17 cellular contexts compared by ENCODE assay signal in genomic region chr14:22337938-22338337, GRCh38.
DNase-seq lines count a peak whose midpoint lies in the region; TF ChIP-seq lines count a peak whose summit lies in the region.
"Had no signal": no experiment of that assay in that cellular context is flagged by ENCODE, and none has a peak within 500 bp of the region (broad histone marks: within the 10 kb centered on the region; RNA-seq: fewer than 3 reads in every experiment).

No MANE protein-coding gene starts in this region.

- no peak overlapping the region for H3K4me3 Mint-ChIP-seq in neural progenitor cell
- no peak overlapping the region for H3K4me3 Mint-ChIP-seq in Calu3 (ENCODE audit: low read depth, unreplicated experiment)
- H3K4me3 Mint-ChIP-seq in chondrocyte (ENCODE audit: unreplicated experiment): no peak overlapping the region
- no peak overlapping the region for H3K4me3 Mint-ChIP-seq in osteocyte (ENCODE audit: unreplicated experiment)

- H3F3A ChIP-seq in neural progenitor cell (ENCODE audit: low read depth): no peaks in the 10 kb centered on the region

- H3K36me3 ChIP-seq in Peyer's patch (no peaks in the 10 kb centered on the region), colonic mucosa (no peaks in the 10 kb centered on the region), neural progenitor cell (no peaks in the 10 kb centered on the region), thyroid gland (no peaks in the 10 kb centered on the region)

- H3K27ac Mint-ChIP-seq in neural progenitor cell: peak overlapping the region; percentile 14
- H3K27ac Mint-ChIP-seq in Calu3 (ENCODE audit: unreplicated experiment): no peak overlapping the region
- H3K27ac Mint-ChIP-seq in chondrocyte (ENCODE audit: unreplicated experiment): no peak overlapping the region
- H3K27ac Mint-ChIP-seq in osteocyte (ENCODE audit: unreplicated experiment): no peak overlapping the region

- TF ChIP-seq CTCF in Peyer's patch (IDR thresholded peaks at IDR 0.05) (no peak), colonic mucosa (IDR thresholded peaks at IDR 0.05) (no peak), neural progenitor cell (IDR thresholded peaks at IDR 0.05) (no peak), thyroid gland (IDR thresholded peaks at IDR 0.05) (no peak), Calu3 (IDR thresholded peaks at IDR 0.05; ENCODE audit: unreplicated experiment) (no peak), chondrocyte (IDR thresholded peaks at IDR 0.05) (no peak), osteocyte (IDR thresholded peaks at IDR 0.05) (no peak)

- H3K9me3 Mint-ChIP-seq in neural progenitor cell (no peaks in the 10 kb centered on the region), Calu3 (ENCODE audit: low read depth, unreplicated experiment) (no peaks in the 10 kb centered on the region), chondrocyte (ENCODE audit: low read depth) (no peaks in the 10 kb centered on the region), osteocyte (ENCODE audit: unreplicated experiment) (no peaks in the 10 kb centered on the region)

- H3K4me1 ChIP-seq in Peyer's patch (peaks cover 0 to 17% (median 0%) of the 10 kb centered on the region in 4 donors), colonic mucosa (no peaks in the 10 kb centered on the region), neural progenitor cell (peaks cover 8% of the 10 kb centered on the region), thyroid gland (peaks cover 16 to 23% of the 10 kb centered on the region in 2 donors)

- no peaks in the 10 kb centered on the region for H3K27me3 ChIP-seq in Peyer's patch
- H3K27me3 ChIP-seq in colonic mucosa: no peaks in the 10 kb centered on the region
- no peaks in the 10 kb centered on the region for H3K27me3 ChIP-seq in neural progenitor cell
- no peaks in the 10 kb centered on the region for H3K27me3 ChIP-seq in thyroid gland

- WGBS in thyroid gland, 2 donors: 77 to 81% methylated on average over 3 of the region's 3 CpGs

- H3K9ac ChIP-seq in colonic mucosa (ENCODE audit: low read depth in 2 of 2, low read length in 2 of 2): no peak overlapping the region
- no peak overlapping the region for H3K9ac ChIP-seq in neural progenitor cell
- H3K9ac ChIP-seq: GM23248 had no signal

- H2AFZ ChIP-seq in neural progenitor cell (replicated peaks): no peak overlapping the region
- H2AFZ ChIP-seq: GM23248 had no signal

- H3K9me3 ChIP-seq in Peyer's patch: no peaks in the 10 kb centered on the region
- no peaks in the 10 kb centered on the region for H3K9me3 ChIP-seq in colonic mucosa
- no peaks in the 10 kb centered on the region for H3K9me3 ChIP-seq in neural progenitor cell (ENCODE audit: low read depth)
- no peaks in the 10 kb centered on the region for H3K9me3 ChIP-seq in thyroid gland
- H3K9me3 ChIP-seq: A549 had no signal

- H4K20me1 ChIP-seq in neural progenitor cell (ENCODE audit: low read depth): no peaks in the 10 kb centered on the region

- DNase-seq in Peyer's patch (no peak), colonic mucosa (no peak), neural progenitor cell (ENCODE audit: low spot score) (no peak), thyroid gland (no peak), HuH-7 (ENCODE audit: low spot score) (no peak), Calu3 (no peak), chondrocyte (ENCODE audit: low spot score) (no peak), osteocyte (ENCODE audit: extremely low spot score, unreplicated experiment) (no peak)
- DNase-seq: GF-D8, GM23248, NCI-H1417 treated with DMSO at 0.1 percent for 48 hours, NCI-H2029, NCI-H510A, NCI-H774 had no signal

- H3K79me2 ChIP-seq in neural progenitor cell (ENCODE audit: low read depth): no peaks in the 10 kb centered on the region

- H3K4me3 ChIP-seq in Peyer's patch (no peak overlapping the region), colonic mucosa (no peak overlapping the region), neural progenitor cell (no peak overlapping the region), thyroid gland (replicated peaks in 1 of 3) (no peak overlapping the region)
- H3K4me3 ChIP-seq: A549, GM23248 had no signal

- intact Hi-C loops in colonic mucosa (cut with DNase I) (no loop called here), thyroid gland (cut with DNase I) (no loop called here), Calu3 (cut with micrococcal nuclease; ENCODE audit: unreplicated experiment) (no loop called here)

- H3K4me1 Mint-ChIP-seq in neural progenitor cell (peaks cover 9% of the 10 kb centered on the region), Calu3 (ENCODE audit: low read depth, unreplicated experiment) (peaks cover 26% of the 10 kb centered on the region), chondrocyte (ENCODE audit: low read depth) (peaks cover 15% of the 10 kb centered on the region), osteocyte (ENCODE audit: unreplicated experiment) (peaks cover 12% of the 10 kb centered on the region)

- H3K27ac ChIP-seq in Peyer's patch (peak overlapping the region in 3 of 4 donors; percentile 5 to 51 (median 36)), colonic mucosa (peak overlapping the region; percentile 53), neural progenitor cell (no peak overlapping the region), thyroid gland (peak overlapping the region in 2 of 3 donors; percentile 42 to 55)
- H3K27ac ChIP-seq: A549, C4-2B, GM23248, HL-60 had no signal

- H3K36me3 Mint-ChIP-seq in neural progenitor cell (no peaks in the 10 kb centered on the region), Calu3 (ENCODE audit: insufficient read depth, unreplicated experiment) (peaks cover 4% of the 10 kb centered on the region), chondrocyte (ENCODE audit: low read depth) (no peaks in the 10 kb centered on the region), osteocyte (ENCODE audit: unreplicated experiment) (no peaks in the 10 kb centered on the region)

- no peak overlapping the region for H3K4me2 ChIP-seq in neural progenitor cell
- H3K4me2 ChIP-seq: A549 had no signal

- TF ChIP-seq POLR2A in Peyer's patch (IDR thresholded peaks at IDR 0.05) (no peak), thyroid gland (IDR thresholded peaks at IDR 0.05) (no peak)

- peaks cover 3% of the 10 kb centered on the region for H3K27me3 Mint-ChIP-seq in neural progenitor cell (ENCODE audit: insufficient read depth, low read depth)
- H3K27me3 Mint-ChIP-seq in Calu3 (ENCODE audit: unreplicated experiment): no peaks in the 10 kb centered on the region
- H3K27me3 Mint-ChIP-seq in chondrocyte (ENCODE audit: low read depth): no peaks in the 10 kb centered on the region
- peaks cover 7% of the 10 kb centered on the region for H3K27me3 Mint-ChIP-seq in osteocyte (ENCODE audit: unreplicated experiment)

- CTCF ChIA-PET in Calu3 (lab: Charles Lee): no interaction called here

- no TSS peak for BruUV-seq in Calu3 (replicated peaks; lab: Mats Ljungman, UMichigan)
